In the genomic region with DNA sequence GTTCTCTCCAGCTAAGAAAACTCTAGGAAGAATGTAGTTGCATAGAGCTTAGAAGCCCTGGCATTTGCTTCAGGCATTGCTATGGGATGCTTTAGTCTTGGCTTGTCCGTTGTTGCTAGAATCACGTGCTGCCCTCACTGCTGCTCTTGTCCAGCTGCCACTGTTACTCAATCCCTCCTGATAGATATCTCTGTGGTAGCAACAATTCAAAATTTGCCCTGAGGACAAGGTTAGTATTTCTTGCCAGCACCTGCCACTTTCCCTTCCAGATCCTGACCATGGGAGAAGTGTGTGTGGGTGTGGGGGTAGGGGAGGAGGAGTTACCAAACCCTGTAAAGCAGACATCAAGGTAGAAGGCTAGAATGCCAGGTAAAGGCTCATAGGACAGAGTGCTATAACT, we compare ENCODE assay signal across 1 cellular context.
TF ChIP-seq lines count a peak whose summit lies in the region.

No MANE protein-coding gene starts in this region.

TF ChIP-seq in WTC11, 78 proteins besides CTCF, POLR2A, EP300 and RAD21 (continued from another document):
- TF ChIP-seq, protein P1, sequence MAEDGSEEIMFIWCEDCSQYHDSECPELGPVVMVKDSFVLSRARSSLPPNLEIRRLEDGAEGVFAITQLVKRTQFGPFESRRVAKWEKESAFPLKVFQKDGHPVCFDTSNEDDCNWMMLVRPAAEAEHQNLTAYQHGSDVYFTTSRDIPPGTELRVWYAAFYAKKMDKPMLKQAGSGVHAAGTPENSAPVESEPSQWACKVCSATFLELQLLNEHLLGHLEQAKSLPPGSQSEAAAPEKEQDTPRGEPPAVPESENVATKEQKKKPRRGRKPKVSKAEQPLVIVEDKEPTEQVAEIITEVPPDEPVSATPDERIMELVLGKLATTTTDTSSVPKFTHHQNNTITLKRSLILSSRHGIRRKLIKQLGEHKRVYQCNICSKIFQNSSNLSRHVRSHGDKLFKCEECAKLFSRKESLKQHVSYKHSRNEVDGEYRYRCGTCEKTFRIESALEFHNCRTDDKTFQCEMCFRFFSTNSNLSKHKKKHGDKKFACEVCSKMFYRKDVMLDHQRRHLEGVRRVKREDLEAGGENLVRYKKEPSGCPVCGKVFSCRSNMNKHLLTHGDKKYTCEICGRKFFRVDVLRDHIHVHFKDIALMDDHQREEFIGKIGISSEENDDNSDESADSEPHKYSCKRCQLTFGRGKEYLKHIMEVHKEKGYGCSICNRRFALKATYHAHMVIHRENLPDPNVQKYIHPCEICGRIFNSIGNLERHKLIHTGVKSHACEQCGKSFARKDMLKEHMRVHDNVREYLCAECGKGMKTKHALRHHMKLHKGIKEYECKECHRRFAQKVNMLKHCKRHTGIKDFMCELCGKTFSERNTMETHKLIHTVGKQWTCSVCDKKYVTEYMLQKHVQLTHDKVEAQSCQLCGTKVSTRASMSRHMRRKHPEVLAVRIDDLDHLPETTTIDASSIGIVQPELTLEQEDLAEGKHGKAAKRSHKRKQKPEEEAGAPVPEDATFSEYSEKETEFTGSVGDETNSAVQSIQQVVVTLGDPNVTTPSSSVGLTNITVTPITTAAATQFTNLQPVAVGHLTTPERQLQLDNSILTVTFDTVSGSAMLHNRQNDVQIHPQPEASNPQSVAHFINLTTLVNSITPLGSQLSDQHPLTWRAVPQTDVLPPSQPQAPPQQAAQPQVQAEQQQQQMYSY (CRISPR knock-in tag; IDR thresholded peaks at IDR 0.05), result no peak
- TF ChIP-seq TCF7 (CRISPR knock-in tag; IDR thresholded peaks at IDR 0.05; ENCODE audit: low read depth), result no peak
- no peak for TF ChIP-seq NR2C2 (CRISPR knock-in tag; IDR thresholded peaks at IDR 0.05)
- no peak for TF ChIP-seq TEAD1 (CRISPR knock-in tag; IDR thresholded peaks at IDR 0.05)
- TF ChIP-seq, protein P2, sequence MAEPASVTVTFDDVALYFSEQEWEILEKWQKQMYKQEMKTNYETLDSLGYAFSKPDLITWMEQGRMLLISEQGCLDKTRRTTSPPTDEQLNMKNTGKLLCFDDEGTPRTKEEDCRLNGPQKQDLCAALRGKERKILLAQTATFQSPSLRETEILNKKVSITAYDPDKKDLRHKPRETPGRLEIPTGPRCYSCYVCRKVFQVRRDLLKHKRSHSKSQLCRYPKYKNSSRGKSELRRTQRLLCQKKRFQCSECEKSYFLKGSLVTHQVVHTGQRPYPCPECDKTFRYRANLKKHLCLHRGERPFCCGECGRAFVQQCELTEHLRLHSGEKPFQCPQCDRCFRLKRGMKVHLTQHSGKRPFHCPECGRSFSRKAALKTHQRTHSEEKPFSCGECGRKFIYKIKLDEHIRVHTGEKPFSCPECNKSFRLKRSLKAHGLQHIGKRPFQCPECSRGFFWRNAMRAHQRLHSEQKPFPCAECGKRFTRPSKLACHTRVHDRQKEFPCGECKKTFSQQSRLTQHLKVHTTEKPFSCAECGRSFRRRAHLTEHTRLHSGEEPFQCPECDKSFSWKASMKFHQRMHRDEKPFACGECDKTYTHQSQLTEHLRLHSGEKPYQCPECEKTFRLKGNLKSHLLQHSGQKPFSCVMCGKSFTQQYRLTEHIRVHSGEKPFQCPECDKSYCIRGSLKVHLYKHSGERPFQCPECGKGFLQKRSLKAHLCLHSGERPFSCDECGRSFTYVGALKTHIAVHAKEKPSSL (CRISPR knock-in tag; conservative IDR thresholded peaks at IDR 0.05), result no peak
- TF ChIP-seq, protein P3, sequence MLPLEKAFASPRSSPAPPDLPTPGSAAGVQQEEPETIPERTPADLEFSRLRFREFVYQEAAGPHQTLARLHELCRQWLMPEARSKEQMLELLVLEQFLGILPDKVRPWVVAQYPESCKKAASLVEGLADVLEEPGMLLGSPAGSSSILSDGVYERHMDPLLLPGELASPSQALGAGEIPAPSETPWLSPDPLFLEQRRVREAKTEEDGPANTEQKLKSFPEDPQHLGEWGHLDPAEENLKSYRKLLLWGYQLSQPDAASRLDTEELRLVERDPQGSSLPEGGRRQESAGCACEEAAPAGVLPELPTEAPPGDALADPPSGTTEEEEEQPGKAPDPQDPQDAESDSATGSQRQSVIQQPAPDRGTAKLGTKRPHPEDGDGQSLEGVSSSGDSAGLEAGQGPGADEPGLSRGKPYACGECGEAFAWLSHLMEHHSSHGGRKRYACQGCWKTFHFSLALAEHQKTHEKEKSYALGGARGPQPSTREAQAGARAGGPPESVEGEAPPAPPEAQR (CRISPR knock-in tag; IDR thresholded peaks at IDR 0.05), result no peak
- TF ChIP-seq RELA (CRISPR knock-in tag; IDR thresholded peaks at IDR 0.05; ENCODE audit: borderline replicate concordance), result no peak
- TF ChIP-seq ZNF138 (CRISPR knock-in tag; conservative IDR thresholded peaks at IDR 0.05), result no peak
- no peak for TF ChIP-seq NFE2L1 (CRISPR knock-in tag; IDR thresholded peaks at IDR 0.05)
- no peak for TF ChIP-seq ESRRA (CRISPR knock-in tag; IDR thresholded peaks at IDR 0.05; ENCODE audit: borderline replicate concordance)
- TF ChIP-seq GRHL2 (CRISPR knock-in tag; IDR thresholded peaks at IDR 0.05; ENCODE audit: insufficient replicate concordance, severe bottlenecking), result no peak
TF ChIP-seq in WTC11: peak in this region for 0.
